2 cellular contexts compared by ENCODE assay signal in the genomic region with DNA sequence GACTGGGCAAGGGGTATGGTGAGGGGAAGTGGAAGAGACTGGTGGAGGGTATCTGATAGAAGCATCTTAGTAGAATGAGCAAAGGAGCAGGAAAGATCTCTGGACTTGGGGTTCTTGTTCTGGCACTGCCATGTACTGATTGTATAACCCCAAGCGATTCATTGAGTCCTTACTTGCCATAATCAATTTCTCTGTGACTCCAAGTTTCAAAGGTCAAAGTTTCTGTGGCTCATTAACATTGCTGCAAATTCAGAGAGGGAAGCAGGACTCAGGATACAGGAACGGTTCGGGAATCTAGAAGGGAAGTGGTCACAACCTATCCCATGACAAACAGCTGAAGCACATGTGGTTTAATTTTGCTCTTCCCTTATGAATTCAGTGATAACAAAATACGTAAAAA.
TF ChIP-seq lines count a peak whose summit lies in the region.

No MANE protein-coding gene starts in this region.

TF ChIP-seq in liver, 16 proteins besides CTCF, POLR2A, EP300 and RAD21:
- TF ChIP-seq GABPA (IDR thresholded peaks at IDR 0.05 in 1 of 2, conservative IDR thresholded peaks at IDR 0.05 in 1 of 2) (no peak), FOXA1 (IDR thresholded peaks at IDR 0.05) (no peak), ATF3 (IDR thresholded peaks at IDR 0.05) (no peak), HNF4A (conservative IDR thresholded peaks at IDR 0.05) (peak; percentile 79 to 92), NR2F2 (IDR thresholded peaks at IDR 0.05) (no peak), YY1 (IDR thresholded peaks at IDR 0.05) (no peak), EGR1 (IDR thresholded peaks at IDR 0.05; ENCODE audit: low read depth in 2 of 2) (no peak), TAF1 (conservative IDR thresholded peaks at IDR 0.05) (no peak), HNF4G (IDR thresholded peaks at IDR 0.05) (peak; percentile 78), SP1 (IDR thresholded peaks at IDR 0.05) (peak; percentile 57), RXRA (IDR thresholded peaks at IDR 0.05) (peak; percentile 21 to 48), FOXA2 (IDR thresholded peaks at IDR 0.05) (no peak), REST (IDR thresholded peaks at IDR 0.05) (peak; percentile 26), JUND (IDR thresholded peaks at IDR 0.05) (no peak)
- TF ChIP-seq, protein P1, sequence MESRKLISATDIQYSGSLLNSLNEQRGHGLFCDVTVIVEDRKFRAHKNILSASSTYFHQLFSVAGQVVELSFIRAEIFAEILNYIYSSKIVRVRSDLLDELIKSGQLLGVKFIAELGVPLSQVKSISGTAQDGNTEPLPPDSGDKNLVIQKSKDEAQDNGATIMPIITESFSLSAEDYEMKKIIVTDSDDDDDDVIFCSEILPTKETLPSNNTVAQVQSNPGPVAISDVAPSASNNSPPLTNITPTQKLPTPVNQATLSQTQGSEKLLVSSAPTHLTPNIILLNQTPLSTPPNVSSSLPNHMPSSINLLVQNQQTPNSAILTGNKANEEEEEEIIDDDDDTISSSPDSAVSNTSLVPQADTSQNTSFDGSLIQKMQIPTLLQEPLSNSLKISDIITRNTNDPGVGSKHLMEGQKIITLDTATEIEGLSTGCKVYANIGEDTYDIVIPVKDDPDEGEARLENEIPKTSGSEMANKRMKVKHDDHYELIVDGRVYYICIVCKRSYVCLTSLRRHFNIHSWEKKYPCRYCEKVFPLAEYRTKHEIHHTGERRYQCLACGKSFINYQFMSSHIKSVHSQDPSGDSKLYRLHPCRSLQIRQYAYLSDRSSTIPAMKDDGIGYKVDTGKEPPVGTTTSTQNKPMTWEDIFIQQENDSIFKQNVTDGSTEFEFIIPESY (IDR thresholded peaks at IDR 0.05), result no peak
- TF ChIP-seq, protein P2, sequence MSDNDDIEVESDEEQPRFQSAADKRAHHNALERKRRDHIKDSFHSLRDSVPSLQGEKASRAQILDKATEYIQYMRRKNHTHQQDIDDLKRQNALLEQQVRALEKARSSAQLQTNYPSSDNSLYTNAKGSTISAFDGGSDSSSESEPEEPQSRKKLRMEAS (IDR thresholded peaks at IDR 0.05), result no peak
TF ChIP-seq in liver: peak in this region for 5.

TF ChIP-seq in HepG2, 621 proteins besides CTCF, POLR2A, EP300 and RAD21:
- TF ChIP-seq ARNT2 (CRISPR knock-in tag; IDR thresholded peaks at IDR 0.05; ENCODE audit: low read depth) (no peak), HNRNPH1 (optimal IDR thresholded peaks at IDR 0.05; ENCODE audit: low read depth, low read length) (no peak), DNMT3B (CRISPR knock-in tag; conservative IDR thresholded peaks at IDR 0.05) (no peak), ZNF782 (CRISPR knock-in tag; IDR thresholded peaks at IDR 0.05; ENCODE audit: borderline replicate concordance) (no peak), ZNF891 (CRISPR knock-in tag; IDR thresholded peaks at IDR 0.05) (no peak), TSC22D2 (CRISPR knock-in tag; IDR thresholded peaks at IDR 0.05; ENCODE audit: borderline replicate concordance) (no peak)
